Comparison of ENCODE assay signal across 5 cellular contexts in genomic region chr3:152847599-152847998, GRCh38. TPM values are rescaled to one million over a fixed set of nuclear protein-coding genes. Genes with fewer than 3 reads are reported as not detected.
DNase-seq lines count a peak whose midpoint lies in the region; ATAC-seq, FAIRE-seq and TF ChIP-seq lines count a peak whose summit lies in the region.
"Not testable (repeated sequence)": the region's sequence is repeated elsewhere in the genome, so short reads cannot be mapped to it uniquely, and the experiment has no call there.
"Had no signal": no experiment of that assay in that cellular context is flagged by ENCODE, and none has a peak within 500 bp of the region (broad histone marks: within the 10 kb centered on the region; RNA-seq: fewer than 3 reads in every experiment).

No MANE protein-coding gene starts in this region.

- not testable (repeated sequence) for H3K27me3 ChIP-seq in K562 (ENCODE audit: control insufficient read depth in 2 of 2, insufficient read depth in 2 of 2, low read length in 2 of 2)

- H3K4me2 ChIP-seq in K562 (ENCODE audit: insufficient read depth, low read length), result not testable (repeated sequence)

- not testable (repeated sequence) for TF ChIP-seq POLR2A in K562 (conservative IDR thresholded peaks at IDR 0.05)

- in situ Hi-C loops in K562 (cut with MboI), result not testable (repeated sequence)

- H3K4me3 ChIP-seq in K562, result not testable (repeated sequence)

- H4K20me1 ChIP-seq in K562 (replicated peaks; ENCODE audit: control insufficient read depth, insufficient read depth, low read length), result not testable (repeated sequence)

- DNase-seq in K562 (ENCODE audit: extremely low read depth in 1 of 4, low spot score in 3 of 4); endothelial cell (ENCODE audit: low spot score): not testable (repeated sequence)

- not testable (repeated sequence) for H3K36me3 ChIP-seq in K562 (ENCODE audit: control insufficient read depth, insufficient read depth, low read length)

- H3K27ac Mint-ChIP-seq in endothelial cell (ENCODE audit: unreplicated experiment), result not testable (repeated sequence)

- H3K36me3 Mint-ChIP-seq in endothelial cell (ENCODE audit: low read depth, unreplicated experiment), result peaks cover 28% of the 10 kb centered on the region

- BruUV-seq in K562 (replicated peaks; lab: Mats Ljungman, UMichigan), result not testable (repeated sequence)

- not testable (repeated sequence) for TF ChIP-seq RAD21 in K562 (CRISPR knock-in tag; conservative IDR thresholded peaks at IDR 0.05 in 1 of 2, IDR thresholded peaks at IDR 0.05 in 1 of 2)

- ATAC-seq in K562, result not testable (repeated sequence)

- TF ChIP-seq CTCF in K562 (IDR thresholded peaks at IDR 0.05 in 2 of 3, conservative IDR thresholded peaks at IDR 0.05 in 1 of 3; ENCODE audit: insufficient read depth in 2 of 3, low read depth in 1 of 3, low read length in 3 of 3); endothelial cell (IDR thresholded peaks at IDR 0.05; ENCODE audit: unreplicated experiment): not testable (repeated sequence)

- 100% methylated on average over 1 of the region's 1 CpG for WGBS in K562 (ENCODE audit: insufficient coverage, low coverage, missing lambda C conversion rate)

- not testable (repeated sequence) for H3K9ac ChIP-seq in K562 (ENCODE audit: insufficient read depth in 1 of 2, low read depth in 2 of 2, low read length in 2 of 2)

- TF ChIP-seq EP300 in K562 (IDR thresholded peaks at IDR 0.05; ENCODE audit: low read length), result not testable (repeated sequence)

- not testable (repeated sequence) for H2AFZ ChIP-seq in K562 (ENCODE audit: low read depth, low read length)

- peaks cover 22% of the 10 kb centered on the region for H3K9me3 ChIP-seq in K562 (replicated peaks; ENCODE audit: control insufficient read depth, insufficient read depth, low read depth, low read length)

- peaks cover 0 to 26% of the 10 kb centered on the region in 2 experiments; a peak in 3 of 5 replicates for H3K4me1 ChIP-seq in K562 (replicated peaks in 1 of 2; ENCODE audit: control insufficient read depth in 2 of 2, insufficient read depth in 2 of 2, low read length in 2 of 2)

- not testable (repeated sequence) for H3K27me3 Mint-ChIP-seq in endothelial cell (ENCODE audit: unreplicated experiment)

- CTCF ChIA-PET in K562 (lab: Yijun Ruan, JAX; ENCODE audit: low intra/inter-chr PET ratio), result not testable (repeated sequence)

- H3K4me1 Mint-ChIP-seq in endothelial cell (ENCODE audit: unreplicated experiment), result not testable (repeated sequence)

- intact Hi-C loops in K562 (cut with micrococcal nuclease), result not testable (repeated sequence)

- H3K27ac ChIP-seq in K562 (ENCODE audit: extremely low read depth, low read depth, low read length), result not testable (repeated sequence)

- H3K9me3 Mint-ChIP-seq in endothelial cell (ENCODE audit: unreplicated experiment), result not testable (repeated sequence)

- POLR2A ChIA-PET in K562 (lab: Yijun Ruan, JAX), result not testable (repeated sequence)

- peak overlapping the region; percentile 56 for H3K4me3 Mint-ChIP-seq in endothelial cell (ENCODE audit: unreplicated experiment)

- H3K9me1 ChIP-seq in K562 (ENCODE audit: control insufficient read depth, insufficient read depth, low read length), result not testable (repeated sequence)

- H3K79me2 ChIP-seq in K562 (ENCODE audit: control insufficient read depth, insufficient read depth, low read length), result not testable (repeated sequence)

- FAIRE-seq in K562 (lab: Jason Lieb, UNC), result not testable (repeated sequence)

TF ChIP-seq in K562, 482 proteins besides CTCF, POLR2A, EP300 and RAD21:
- peak; percentile 97 for TF ChIP-seq ZNF431 (CRISPR knock-in tag; IDR thresholded peaks at IDR 0.05)
- TF ChIP-seq CC2D1A (IDR thresholded peaks at IDR 0.05), result peak; percentile 49; the same call in 1 of the 2 replicates
- peak; percentile 64 for TF ChIP-seq ZNF280A (IDR thresholded peaks at IDR 0.05; ENCODE audit: low read depth, partially characterized antibody)
- peak; percentile 57 to 70 for TF ChIP-seq TRIM24 (IDR thresholded peaks at IDR 0.05)

RNA-seq across cellular contexts. Expression of gene P2RY1, which starts 12.7 kb away (rescaled TPM):
- 18.7 and 47.0 TPM in 2 replicates for total RNA-seq in K562 (2011; cell fraction: chromatin; rRNA removed; ENCODE audit: low replicate concordance)
- 20.0 and 27.2 TPM in 2 replicates for total RNA-seq in K562 (2011; cell fraction: nucleolus; rRNA removed)
- total RNA-seq in K562 (2011; cell fraction: nucleoplasm; rRNA removed), result 30.1 and 34.5 TPM in 2 replicates
- total RNA-seq in K562 (2014; rRNA removed), result 21.4 and 21.9 TPM in 2 replicates
- total RNA-seq in K562 (2014; rRNA removed; fragmentation: Illumina TruSeq; extraction: Trizol), result 27.9 and 30.3 TPM in 2 replicates
- 17.5 and 18.1 TPM in 2 replicates for total RNA-seq in K562 (2015; rRNA removed; fragmentation: Illumina TruSeq; extraction: Trizol)
- 23.1 and 24.3 TPM in 2 replicates for total RNA-seq in K562 (2021)
- 17.0 and 20.4 TPM in 2 replicates for polyA plus RNA-seq in K562 (2011; rRNA removed)
- 9.4 and 13.7 TPM in 2 replicates for polyA plus RNA-seq in K562 (2011; cell fraction: cytosol; rRNA removed)
- 16.9 and 21.5 TPM in 2 replicates for polyA plus RNA-seq in K562 (2011; cell fraction: nucleus; rRNA removed)
- polyA plus RNA-seq in K562 (2012), result 10.0 and 11.2 TPM in 2 replicates
- polyA plus RNA-seq in K562 (2014; fragmentation: Illumina TruSeq; extraction: Trizol), result 18.0 and 18.6 TPM in 2 replicates
- 1 to 10 TPM; 6.0 TPM for polyA plus RNA-seq in K562 (2014; fragmentation: Nextera tagmentation; extraction: Ambion mirVana)
- 17.8 and 18.4 TPM in 2 replicates for polyA plus RNA-seq in K562 (2014; rRNA removed)
- 29.4 and 36.2 TPM in 2 replicates for polyA minus RNA-seq in K562 (2011; rRNA and poly(A)+ RNA removed)
- 18.5 and 21.0 TPM in 2 replicates for polyA minus RNA-seq in K562 (2011; cell fraction: cytosol; rRNA and poly(A)+ RNA removed)
- 22.1 and 35.8 TPM in 2 replicates for polyA minus RNA-seq in K562 (2011; cell fraction: nucleus; rRNA and poly(A)+ RNA removed)
- total RNA-seq in endothelial cell (ENCODE audit: unreplicated experiment), result 106 TPM
- polyA plus RNA-seq: BJ; CD4-positive, alpha-beta memory T cell; CD8-positive, alpha-beta memory T cell had no signal
